In genomic region chr9:36319806-36320205, GRCh38 we compare ENCODE assay signal across 16 cellular contexts.
DNase-seq lines count a peak whose midpoint lies in the region; ATAC-seq, FAIRE-seq and TF ChIP-seq lines count a peak whose summit lies in the region.
"Had no signal": no experiment of that assay in that cellular context is flagged by ENCODE, and none has a peak within 500 bp of the region (broad histone marks: within the 10 kb centered on the region; RNA-seq: fewer than 3 reads in every experiment).

No MANE protein-coding gene starts in this region.

- no peak for FAIRE-seq in astrocyte (lab: Jason Lieb, UNC)
- FAIRE-seq: H1 had no signal

- H3K27me3 Mint-ChIP-seq in astrocyte (ENCODE audit: low read depth, unreplicated experiment), result no peaks in the 10 kb centered on the region
- no peaks in the 10 kb centered on the region for H3K27me3 Mint-ChIP-seq in progenitor cell of endocrine pancreas
- H3K27me3 Mint-ChIP-seq: activated naive CD8-positive, alpha-beta T cell had no signal

- ATAC-seq in HG02588 (IDR thresholded peaks at IDR 0.05; ENCODE audit: unreplicated experiment), result no peak
- ATAC-seq: activated CD4-positive, CD25-positive, alpha-beta regulatory T cell treated with anti-CD3 and anti-CD28 coated beads, Interleukin-2, amount 50 U/mL, for 24 hours; heart right ventricle; left ventricle myocardium superior; stimulated activated naive CD8-positive, alpha-beta T cell treated with anti-CD3 and anti-CD28 coated beads, Interleukin-15, Interleukin-2, amounts not matched to agents 100 U/mL and 50 U/mL, for 24 hours had no signal

- no peak overlapping the region for H3K27ac ChIP-seq in astrocyte (ENCODE audit: low read depth, low read length)
- H3K27ac ChIP-seq: heart right ventricle, neural progenitor cell had no signal

- peak overlapping the region; percentile 87 for H3K27ac Mint-ChIP-seq in astrocyte (ENCODE audit: unreplicated experiment)
- peak overlapping the region; percentile 100 for H3K27ac Mint-ChIP-seq in progenitor cell of endocrine pancreas
- H3K27ac Mint-ChIP-seq: activated naive CD8-positive, alpha-beta T cell had no signal

- TF ChIP-seq CTCF in astrocyte (IDR thresholded peaks at IDR 0.05; ENCODE audit: insufficient read depth, low read depth, low read length), result no peak
- TF ChIP-seq CTCF in progenitor cell of endocrine pancreas (IDR thresholded peaks at IDR 0.05; ENCODE audit: unreplicated experiment), result no peak

- H2AFZ ChIP-seq in astrocyte (ENCODE audit: low read depth, low read length), result no peak overlapping the region
- H2AFZ ChIP-seq: neural progenitor cell had no signal

- no peak overlapping the region for H3K4me3 ChIP-seq in astrocyte (ENCODE audit: insufficient read depth, low read depth, low read length)
- H3K4me3 ChIP-seq: heart right ventricle, neural progenitor cell had no signal

- H3K4me1 ChIP-seq in astrocyte (ENCODE audit: insufficient read depth, low read length), result peaks cover 5% of the 10 kb centered on the region

- H3K9me3 Mint-ChIP-seq in astrocyte (ENCODE audit: unreplicated experiment) (peaks cover 5% of the 10 kb centered on the region), progenitor cell of endocrine pancreas (ENCODE audit: low read depth) (peaks cover 7% of the 10 kb centered on the region)

- H3K9ac ChIP-seq in astrocyte (ENCODE audit: low read length), result no peak overlapping the region
- H3K9ac ChIP-seq: neural progenitor cell had no signal

- H4K20me1 ChIP-seq in astrocyte (ENCODE audit: insufficient read depth, low read length), result no peaks in the 10 kb centered on the region

- peaks cover 16% of the 10 kb centered on the region for H3K4me1 Mint-ChIP-seq in astrocyte (ENCODE audit: low read depth, unreplicated experiment)
- peaks cover 47% of the 10 kb centered on the region for H3K4me1 Mint-ChIP-seq in progenitor cell of endocrine pancreas (ENCODE audit: low read depth)
- H3K4me1 Mint-ChIP-seq: neural progenitor cell had no signal

- no peaks in the 10 kb centered on the region for H3K36me3 ChIP-seq in astrocyte (ENCODE audit: insufficient read depth, low read length)
- H3K36me3 ChIP-seq: heart right ventricle, neural progenitor cell had no signal

- H3K4me3 Mint-ChIP-seq in astrocyte (ENCODE audit: unreplicated experiment) (no peak overlapping the region), progenitor cell of endocrine pancreas (ENCODE audit: low read depth) (peak overlapping the region; percentile 48)
- H3K4me3 Mint-ChIP-seq: activated naive CD8-positive, alpha-beta T cell; neural progenitor cell had no signal

- peaks cover 3% of the 10 kb centered on the region for H3K9me3 ChIP-seq in astrocyte (ENCODE audit: insufficient read depth, low read depth, low read length)

- no peaks in the 10 kb centered on the region for H3K79me2 ChIP-seq in astrocyte (ENCODE audit: insufficient read depth, low read length)

- no peaks in the 10 kb centered on the region for H3K27me3 ChIP-seq in astrocyte (ENCODE audit: insufficient read depth, low read length)
- H3K27me3 ChIP-seq: neural progenitor cell had no signal

- no peak overlapping the region for H3K4me2 ChIP-seq in astrocyte (ENCODE audit: low read length)
- H3K4me2 ChIP-seq: neural progenitor cell had no signal

- DNase-seq in EH (ENCODE audit: low read depth) (peak; percentile 40), astrocyte (ENCODE audit: low read depth) (no peak), kidney glomerular epithelial cell (lab: John Stamatoyannopoulos, UW) (peak; percentile 88), progenitor cell of endocrine pancreas (ENCODE audit: low spot score, unreplicated experiment) (peak; percentile 38), amniotic stem cell (lab: John Stamatoyannopoulos, UW) (no peak), NCI-H1436 (lab: John Stamatoyannopoulos, UW) (no peak)
- DNase-seq in activated effector memory CD4-positive, alpha-beta T cell treated with anti-CD3 and anti-CD28 coated beads, Interleukin-2, amount 50 U/mL, for 16 hours, result no peak
- DNase-seq: heart right ventricle; left ventricle myocardium superior; NCI-H146; stimulated activated naive CD8-positive, alpha-beta T cell treated with anti-CD3 and anti-CD28 coated beads, Interleukin-15, Interleukin-2, amounts not matched to agents 100 U/mL and 50 U/mL, for 24 hours had no signal

- H3K36me3 Mint-ChIP-seq in astrocyte (ENCODE audit: low read depth, unreplicated experiment) (peaks cover under 1% of the 10 kb centered on the region), progenitor cell of endocrine pancreas (ENCODE audit: insufficient read depth) (peaks cover 3% of the 10 kb centered on the region)
- H3K36me3 Mint-ChIP-seq: activated naive CD8-positive, alpha-beta T cell; neural progenitor cell had no signal

Comparison
In these comparisons a context has a peak if more than half of its experiments do, and no peak if none do; other contexts are left out.
1. DNase-seq: peak in EH (single experiment), kidney glomerular epithelial cell (single experiment) and progenitor cell of endocrine pancreas (single experiment); none in astrocyte (single experiment), amniotic stem cell (single experiment), activated effector memory CD4-positive, alpha-beta T cell treated with anti-CD3 and anti-CD28 coated beads, Interleukin-2, amount 50 U/mL, for 16 hours (single experiment) and NCI-H1436 (single experiment).